ENCODE assay signal across 8 cellular contexts in the genomic region with DNA sequence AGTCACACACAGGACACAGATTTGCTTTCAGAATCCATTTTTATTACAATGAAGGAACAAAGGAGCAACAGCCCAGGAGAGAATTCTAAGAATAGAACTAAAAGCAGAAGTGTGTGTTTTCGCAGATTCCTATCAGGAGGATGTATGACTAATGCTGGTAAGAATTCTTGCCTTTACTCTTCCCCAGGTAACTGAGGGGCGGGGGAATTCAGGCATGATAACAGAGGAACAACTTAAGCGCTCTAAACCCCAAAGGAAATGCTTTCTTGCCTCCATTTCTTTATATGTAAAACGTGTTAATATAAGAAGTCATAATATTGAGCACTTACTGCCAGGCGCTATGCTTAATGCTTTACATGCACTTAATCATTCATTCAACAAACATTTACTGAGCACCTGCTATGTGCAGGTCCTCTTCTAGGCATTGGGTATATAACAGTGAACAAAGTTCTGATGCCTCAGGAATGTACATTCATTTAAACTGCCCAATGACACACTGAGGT. TPM values are rescaled to one million over a fixed set of nuclear protein-coding genes. Genes with fewer than 3 reads are reported as not detected.
DNase-seq lines count a peak whose midpoint lies in the region; ATAC-seq and TF ChIP-seq lines count a peak whose summit lies in the region.

No MANE protein-coding gene starts in this region.

- H3K4me3 ChIP-seq in GM12865 (ENCODE audit: low read depth, low read length): no peak overlapping the region

- H3K9me3 Mint-ChIP-seq in activated T-helper 1 cell treated with anti-CD3 and anti-CD28 coated beads, Interleukin-12 subunit alpha, Interleukin-12 subunit beta, Interleukin-2, Interleukin-4 antibody, amounts not matched to agents 30 ng/mL and 10 ng/mL and 1 ng/mL, durations not matched to agents 14 hours and 24 hours and 36 hours: no peaks in the 10 kb centered on the region
- no peaks in the 10 kb centered on the region for H3K9me3 Mint-ChIP-seq in memory B cell

- peak overlapping the region; percentile 86 for H3K4me3 Mint-ChIP-seq in activated T-helper 1 cell treated with anti-CD3 and anti-CD28 coated beads, Interleukin-12 subunit alpha, Interleukin-12 subunit beta, Interleukin-2, Interleukin-4 antibody, amounts not matched to agents 30 ng/mL and 10 ng/mL and 1 ng/mL, durations not matched to agents 14 hours and 24 hours and 36 hours
- no peak overlapping the region for H3K4me3 Mint-ChIP-seq in memory B cell

- H3K27me3 Mint-ChIP-seq in activated T-helper 1 cell treated with anti-CD3 and anti-CD28 coated beads, Interleukin-12 subunit alpha, Interleukin-12 subunit beta, Interleukin-2, Interleukin-4 antibody, amounts not matched to agents 30 ng/mL and 10 ng/mL and 1 ng/mL, durations not matched to agents 14 hours and 24 hours and 36 hours (ENCODE audit: insufficient read depth): no peaks in the 10 kb centered on the region
- peaks cover 13% of the 10 kb centered on the region for H3K27me3 Mint-ChIP-seq in memory B cell

- ATAC-seq in memory B cell (ENCODE audit: low read depth) (peak; percentile 37), GM18867 (IDR thresholded peaks at IDR 0.05; ENCODE audit: unreplicated experiment) (no peak)

- no peak for TF ChIP-seq RAD21 in Ishikawa (IDR thresholded peaks at IDR 0.05; ENCODE audit: low read depth)

- H3K36me3 Mint-ChIP-seq in activated T-helper 1 cell treated with anti-CD3 and anti-CD28 coated beads, Interleukin-12 subunit alpha, Interleukin-12 subunit beta, Interleukin-2, Interleukin-4 antibody, amounts not matched to agents 30 ng/mL and 10 ng/mL and 1 ng/mL, durations not matched to agents 14 hours and 24 hours and 36 hours (ENCODE audit: low read depth): peaks cover 27% of the 10 kb centered on the region
- H3K36me3 Mint-ChIP-seq in memory B cell: peaks cover 2% of the 10 kb centered on the region

- no peak for TF ChIP-seq EP300 in Ishikawa (IDR thresholded peaks at IDR 0.05; ENCODE audit: borderline replicate concordance)

- peak; percentile 63 for DNase-seq in GM12865 (ENCODE audit: low read depth)
- peak; percentile 28 for DNase-seq in activated T-helper 1 cell treated with anti-CD3 and anti-CD28 coated beads, Interleukin-12 subunit alpha, Interleukin-12 subunit beta, Interleukin-2, Interleukin-4 antibody, amounts not matched to agents 30 ng/mL and 10 ng/mL and 1 ng/mL, durations not matched to agents 14 hours and 24 hours and 36 hours (ENCODE audit: low spot score)
- no peak for DNase-seq in memory B cell (ENCODE audit: low spot score in 2 of 2)
- no peak for DNase-seq in C1 segment of cervical spinal cord (lab: John Stamatoyannopoulos, UW)
- DNase-seq in SHP77 (lab: John Stamatoyannopoulos, UW): no peak
- DNase-seq in medulla oblongata (ENCODE audit: extremely low spot score): no peak

- intact Hi-C loops in activated T-helper 1 cell treated with anti-CD3 and anti-CD28 coated beads, Interleukin-12 subunit alpha, Interleukin-12 subunit beta, Interleukin-2, Interleukin-4 antibody, amounts not matched to agents 30 ng/mL and 10 ng/mL and 1 ng/mL, durations not matched to agents 14 hours and 24 hours and 36 hours (cut with micrococcal nuclease): no loop called here

- peak overlapping the region; percentile 86 for H3K27ac Mint-ChIP-seq in activated T-helper 1 cell treated with anti-CD3 and anti-CD28 coated beads, Interleukin-12 subunit alpha, Interleukin-12 subunit beta, Interleukin-2, Interleukin-4 antibody, amounts not matched to agents 30 ng/mL and 10 ng/mL and 1 ng/mL, durations not matched to agents 14 hours and 24 hours and 36 hours
- H3K27ac Mint-ChIP-seq in memory B cell: no peak overlapping the region

- peaks cover 72% of the 10 kb centered on the region for H3K4me1 Mint-ChIP-seq in activated T-helper 1 cell treated with anti-CD3 and anti-CD28 coated beads, Interleukin-12 subunit alpha, Interleukin-12 subunit beta, Interleukin-2, Interleukin-4 antibody, amounts not matched to agents 30 ng/mL and 10 ng/mL and 1 ng/mL, durations not matched to agents 14 hours and 24 hours and 36 hours (ENCODE audit: low read depth)
- peaks cover 21% of the 10 kb centered on the region for H3K4me1 Mint-ChIP-seq in memory B cell

- no peak for TF ChIP-seq CTCF in GM12865 (IDR thresholded peaks at IDR 0.05; ENCODE audit: insufficient read depth, low read depth, low read length, missing control alignments)

TF ChIP-seq in Ishikawa, 13 proteins besides CTCF, POLR2A, EP300 and RAD21:
- TF ChIP-seq CEBPB (IDR thresholded peaks at IDR 0.05) (no peak), YY1 (IDR thresholded peaks at IDR 0.05; ENCODE audit: low read depth) (no peak), TEAD4 (IDR thresholded peaks at IDR 0.05) (peak; percentile 35; the same call in 1 of the 2 replicates)
- TF ChIP-seq, protein P1, sequence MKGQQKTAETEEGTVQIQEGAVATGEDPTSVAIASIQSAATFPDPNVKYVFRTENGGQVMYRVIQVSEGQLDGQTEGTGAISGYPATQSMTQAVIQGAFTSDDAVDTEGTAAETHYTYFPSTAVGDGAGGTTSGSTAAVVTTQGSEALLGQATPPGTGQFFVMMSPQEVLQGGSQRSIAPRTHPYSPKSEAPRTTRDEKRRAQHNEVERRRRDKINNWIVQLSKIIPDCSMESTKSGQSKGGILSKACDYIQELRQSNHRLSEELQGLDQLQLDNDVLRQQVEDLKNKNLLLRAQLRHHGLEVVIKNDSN (IDR thresholded peaks at IDR 0.05): no peak
- TF ChIP-seq, protein P2, sequence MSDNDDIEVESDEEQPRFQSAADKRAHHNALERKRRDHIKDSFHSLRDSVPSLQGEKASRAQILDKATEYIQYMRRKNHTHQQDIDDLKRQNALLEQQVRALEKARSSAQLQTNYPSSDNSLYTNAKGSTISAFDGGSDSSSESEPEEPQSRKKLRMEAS (IDR thresholded peaks at IDR 0.05): no peak

RNA-seq across cellular contexts. Expression of a gene that starts 4.5 kb away (rescaled TPM):
- 7.6 and 8.6 TPM in 2 replicates for total RNA-seq in activated T-helper 1 cell treated with anti-CD3 and anti-CD28 coated beads, Interleukin-12 subunit alpha, Interleukin-12 subunit beta, Interleukin-2, Interleukin-4 antibody, amounts not matched to agents 30 ng/mL and 10 ng/mL and 1 ng/mL, durations not matched to agents 14 hours and 24 hours and 36 hours

RNA-seq across cellular contexts. Expression of a gene that starts 9.5 kb away (rescaled TPM):
- total RNA-seq in activated T-helper 1 cell treated with anti-CD3 and anti-CD28 coated beads, Interleukin-12 subunit alpha, Interleukin-12 subunit beta, Interleukin-2, Interleukin-4 antibody, amounts not matched to agents 30 ng/mL and 10 ng/mL and 1 ng/mL, durations not matched to agents 14 hours and 24 hours and 36 hours: 0.62 and 0.66 TPM in 2 replicates

RNA-seq across cellular contexts. Expression of a gene that starts 22.9 kb away (rescaled TPM):
- 0.52 and 0.61 TPM in 2 replicates for total RNA-seq in activated T-helper 1 cell treated with anti-CD3 and anti-CD28 coated beads, Interleukin-12 subunit alpha, Interleukin-12 subunit beta, Interleukin-2, Interleukin-4 antibody, amounts not matched to agents 30 ng/mL and 10 ng/mL and 1 ng/mL, durations not matched to agents 14 hours and 24 hours and 36 hours

RNA-seq across cellular contexts. Expression of a gene that starts 26.5 kb away (rescaled TPM):
- 87.6 and 88.7 TPM in 2 replicates for total RNA-seq in activated T-helper 1 cell treated with anti-CD3 and anti-CD28 coated beads, Interleukin-12 subunit alpha, Interleukin-12 subunit beta, Interleukin-2, Interleukin-4 antibody, amounts not matched to agents 30 ng/mL and 10 ng/mL and 1 ng/mL, durations not matched to agents 14 hours and 24 hours and 36 hours

RNA-seq across cellular contexts. Expression of a gene that starts 48.3 kb away (rescaled TPM):
- 0.93 and 1.3 TPM in 2 replicates for total RNA-seq in activated T-helper 1 cell treated with anti-CD3 and anti-CD28 coated beads, Interleukin-12 subunit alpha, Interleukin-12 subunit beta, Interleukin-2, Interleukin-4 antibody, amounts not matched to agents 30 ng/mL and 10 ng/mL and 1 ng/mL, durations not matched to agents 14 hours and 24 hours and 36 hours

Comparison
In these comparisons a context has a peak if more than half of its experiments do, and no peak if none do; other contexts are left out.
1. DNase-seq: peak in GM12865 (single experiment) and activated T-helper 1 cell treated with anti-CD3 and anti-CD28 coated beads, Interleukin-12 subunit alpha, Interleukin-12 subunit beta, Interleukin-2, Interleukin-4 antibody, amounts not matched to agents 30 ng/mL and 10 ng/mL and 1 ng/mL, durations not matched to agents 14 hours and 24 hours and 36 hours (single experiment); none in memory B cell (0 of 2), C1 segment of cervical spinal cord (0 of 14), SHP77 (0 of 2) and medulla oblongata (single experiment).